ENCODE assay signal across 22 cellular contexts in genomic region chr3:122235147-122235546, GRCh38.
DNase-seq lines count a peak whose midpoint lies in the region; ATAC-seq and TF ChIP-seq lines count a peak whose summit lies in the region.
"Had no signal": no experiment of that assay in that cellular context is flagged by ENCODE, and none has a peak within 500 bp of the region (broad histone marks: within the 10 kb centered on the region; RNA-seq: fewer than 3 reads in every experiment).

No MANE protein-coding gene starts in this region.

- no peaks in the 10 kb centered on the region for H3K79me2 ChIP-seq in OCI-LY3 (ENCODE audit: low read length)

- no peak overlapping the region for H3K27ac ChIP-seq in OCI-LY3 (ENCODE audit: low read length)
- H3K27ac ChIP-seq: lower lobe of right lung, upper lobe of left lung had no signal

- TF ChIP-seq CTCF in GM12865 (IDR thresholded peaks at IDR 0.05; ENCODE audit: insufficient read depth, low read depth, low read length, missing control alignments) (no peak), OCI-LY3 (IDR thresholded peaks at IDR 0.05; ENCODE audit: low read depth, low read length) (no peak)

- no peaks in the 10 kb centered on the region for H3K27me3 ChIP-seq in OCI-LY3 (ENCODE audit: low read depth, low read length)
- H3K27me3 ChIP-seq: upper lobe of left lung had no signal

- no peak overlapping the region for H3K4me3 ChIP-seq in GM12865 (ENCODE audit: low read depth, low read length)
- peak overlapping the region; percentile 1; the same call in 1 of the 2 replicates for H3K4me3 ChIP-seq in OCI-LY3 (ENCODE audit: low read length)
- H3K4me3 ChIP-seq: lower lobe of right lung, upper lobe of left lung had no signal

- ATAC-seq in GM19023 (IDR thresholded peaks at IDR 0.05; ENCODE audit: unreplicated experiment): peak; percentile 41
- ATAC-seq in HG02610 (IDR thresholded peaks at IDR 0.05; ENCODE audit: unreplicated experiment): peak; percentile 37
- ATAC-seq in HG03139 (IDR thresholded peaks at IDR 0.05; ENCODE audit: unreplicated experiment): no peak
- ATAC-seq: activated T-cell treated with anti-CD3 and anti-CD28 coated beads, Interleukin-2, amount 50 U/mL, for 72 hours; esophagus mucosa; HCT116; lower lobe of right lung; natural killer cell; SK-N-SH treated with all-trans-retinoic acid at 6 μM for 48 hours had no signal

- H3K9me3 ChIP-seq in OCI-LY3 (ENCODE audit: insufficient read depth, low read length): no peaks in the 10 kb centered on the region
- H3K9me3 ChIP-seq: lower lobe of right lung, upper lobe of left lung had no signal

- H3K36me3 ChIP-seq in OCI-LY3 (replicated peaks; ENCODE audit: low read depth, low read length): no peaks in the 10 kb centered on the region
- H3K36me3 ChIP-seq: lower lobe of right lung, upper lobe of left lung had no signal

- peak overlapping the region; percentile 2; the same call in 1 of the 2 replicates for H3K9ac ChIP-seq in OCI-LY3 (ENCODE audit: low read length)

- peak overlapping the region; percentile 99 for H3K4me2 ChIP-seq in OCI-LY3 (ENCODE audit: low read length)

- peaks cover 36% of the 10 kb centered on the region for H3K4me1 ChIP-seq in OCI-LY3 (ENCODE audit: low read length)
- H3K4me1 ChIP-seq: lower lobe of right lung, upper lobe of left lung had no signal

- no peaks in the 10 kb centered on the region for H4K20me1 ChIP-seq in OCI-LY3 (ENCODE audit: insufficient read depth, low read length)

- DNase-seq in GM12865 (ENCODE audit: low read depth) (peak; percentile 51), AG20443 (ENCODE audit: low spot score) (no peak), KG1 (lab: John Stamatoyannopoulos, UW) (no peak), foreskin melanocyte (no peak)
- DNase-seq: activated CD4-positive, alpha-beta memory T cell treated with anti-CD3 and anti-CD28 coated beads for 36 hours; activated naive CD8-positive, alpha-beta T cell treated with anti-CD3 and anti-CD28 coated beads, Interleukin-2, amount 10 ng/mL, durations not matched to agents 7 days and 5 days; activated T-cell treated with anti-CD3 and anti-CD28 coated beads, Interleukin-2, amount 50 U/mL, for 72 hours; dermis blood vessel endothelial cell; DND-41; glutamatergic neuron; immature natural killer cell; lower lobe of right lung; natural killer cell; stimulated activated naive CD4-positive, alpha-beta T cell treated with Interleukin-2 at 50 U/mL for 16 hours; upper lobe of left lung had no signal

- no peak overlapping the region for H2AFZ ChIP-seq in OCI-LY3 (ENCODE audit: low read depth, low read length)
